19 cellular contexts compared by ENCODE assay signal in genomic region chr2:16066261-16067036, GRCh38.
DNase-seq lines count a peak whose midpoint lies in the region; TF ChIP-seq lines count a peak whose summit lies in the region.
"Had no signal": no experiment of that assay in that cellular context is flagged by ENCODE, and none has a peak within 500 bp of the region (broad histone marks: within the 10 kb centered on the region; RNA-seq: fewer than 3 reads in every experiment).

No MANE protein-coding gene starts in this region.

- H3K9me3 ChIP-seq in BE2C (peaks cover 66% of the 10 kb centered on the region), WERI-Rb-1 (ENCODE audit: severe bottlenecking) (peaks cover 26% of the 10 kb centered on the region)

- no peaks in the 10 kb centered on the region for H3K27me3 Mint-ChIP-seq in neural crest cell (ENCODE audit: low read depth)
- no peaks in the 10 kb centered on the region for H3K27me3 Mint-ChIP-seq in type B pancreatic cell
- H3K27me3 Mint-ChIP-seq in Calu3 (ENCODE audit: unreplicated experiment): no peaks in the 10 kb centered on the region
- H3K27me3 Mint-ChIP-seq: CD4-positive, alpha-beta memory T cell had no signal

- CTCF ChIA-PET in Calu3 (lab: Charles Lee): interaction anchor here (0.6 to 0.7 kb wide), 3 partner anchors 17 to 375 kb away, joined by 3 to 4 read pairs (median 3); no protein-coding TSS in a partner anchor

- H3K36me3 Mint-ChIP-seq in neural crest cell (ENCODE audit: low read depth) (peaks cover 18% of the 10 kb centered on the region), type B pancreatic cell (peaks cover 3% of the 10 kb centered on the region), Calu3 (ENCODE audit: insufficient read depth, unreplicated experiment) (no peaks in the 10 kb centered on the region)
- H3K36me3 Mint-ChIP-seq: CD4-positive, alpha-beta memory T cell had no signal

- DNase-seq in BE2C (peak; percentile 97), WERI-Rb-1 (no peak), neural crest cell (ENCODE audit: low read depth, low spot score) (no peak), type B pancreatic cell (ENCODE audit: extremely low spot score, unreplicated experiment) (no peak), germinal center (ENCODE audit: low spot score) (no peak), Calu3 (no peak), RPMI8226 (no peak)
- DNase-seq: 8988T; ACHN; AML-193; C1 segment of cervical spinal cord; CD4-positive, alpha-beta memory T cell; COR-L47; DMS153; DND-41; GM23248; H7; HCEC 1CT had no signal

- intact Hi-C loops in Calu3 (cut with micrococcal nuclease; ENCODE audit: unreplicated experiment): no loop called here

- peaks cover 63% of the 10 kb centered on the region for H3K4me1 Mint-ChIP-seq in neural crest cell
- peaks cover 45% of the 10 kb centered on the region for H3K4me1 Mint-ChIP-seq in type B pancreatic cell (ENCODE audit: unreplicated experiment)
- no peaks in the 10 kb centered on the region for H3K4me1 Mint-ChIP-seq in Calu3 (ENCODE audit: low read depth, unreplicated experiment)
- H3K4me1 Mint-ChIP-seq: CD4-positive, alpha-beta memory T cell had no signal

- no peak overlapping the region for H3K4me3 ChIP-seq in BE2C (ENCODE audit: low read depth, low read length)
- no peak overlapping the region for H3K4me3 ChIP-seq in WERI-Rb-1 (ENCODE audit: low read depth, low read length)
- H3K4me3 ChIP-seq: A549, GM23248 had no signal

- H3K4me3 Mint-ChIP-seq in neural crest cell (peak overlapping the region; percentile 8), type B pancreatic cell (no peak overlapping the region), Calu3 (ENCODE audit: low read depth, unreplicated experiment) (no peak overlapping the region)
- H3K4me3 Mint-ChIP-seq: CD4-positive, alpha-beta memory T cell had no signal

- no peak for TF ChIP-seq CTCF in BE2C (IDR thresholded peaks at IDR 0.05; ENCODE audit: low read depth, low read length)
- no peak for TF ChIP-seq CTCF in WERI-Rb-1 (IDR thresholded peaks at IDR 0.05; ENCODE audit: low read depth, low read length)
- no peak for TF ChIP-seq CTCF in neural crest cell (conservative IDR thresholded peaks at IDR 0.05)
- no peak for TF ChIP-seq CTCF in type B pancreatic cell (conservative IDR thresholded peaks at IDR 0.05)
- TF ChIP-seq CTCF in Calu3 (IDR thresholded peaks at IDR 0.05; ENCODE audit: unreplicated experiment): no peak

- H3K4me1 ChIP-seq in BE2C: peaks cover 21% of the 10 kb centered on the region
- H3K4me1 ChIP-seq: A549 had no signal

- H3K27ac ChIP-seq in WERI-Rb-1: peak overlapping the region; percentile 96
- H3K27ac ChIP-seq: A549, GM23248 had no signal

- H3K36me3 ChIP-seq in BE2C (no peaks in the 10 kb centered on the region), WERI-Rb-1 (no peaks in the 10 kb centered on the region)

- peaks cover 15% of the 10 kb centered on the region for H3K9me3 Mint-ChIP-seq in neural crest cell
- H3K9me3 Mint-ChIP-seq in type B pancreatic cell: peaks cover 15% of the 10 kb centered on the region
- H3K9me3 Mint-ChIP-seq in Calu3 (ENCODE audit: low read depth, unreplicated experiment): peaks cover 8% of the 10 kb centered on the region

- H3K27me3 ChIP-seq in BE2C: no peaks in the 10 kb centered on the region
- H3K27me3 ChIP-seq in WERI-Rb-1 (ENCODE audit: insufficient read depth, low read depth, severe bottlenecking): no peaks in the 10 kb centered on the region

- no TSS peak for BruUV-seq in Calu3 (replicated peaks; lab: Mats Ljungman, UMichigan)

- no peak overlapping the region for H3K27ac Mint-ChIP-seq in neural crest cell (ENCODE audit: unreplicated experiment)
- H3K27ac Mint-ChIP-seq in type B pancreatic cell: peak overlapping the region; percentile 2
- no peak overlapping the region for H3K27ac Mint-ChIP-seq in Calu3 (ENCODE audit: unreplicated experiment)
- H3K27ac Mint-ChIP-seq: CD4-positive, alpha-beta memory T cell had no signal
